Comparison of ENCODE assay signal across 19 cellular contexts in the genomic region with DNA sequence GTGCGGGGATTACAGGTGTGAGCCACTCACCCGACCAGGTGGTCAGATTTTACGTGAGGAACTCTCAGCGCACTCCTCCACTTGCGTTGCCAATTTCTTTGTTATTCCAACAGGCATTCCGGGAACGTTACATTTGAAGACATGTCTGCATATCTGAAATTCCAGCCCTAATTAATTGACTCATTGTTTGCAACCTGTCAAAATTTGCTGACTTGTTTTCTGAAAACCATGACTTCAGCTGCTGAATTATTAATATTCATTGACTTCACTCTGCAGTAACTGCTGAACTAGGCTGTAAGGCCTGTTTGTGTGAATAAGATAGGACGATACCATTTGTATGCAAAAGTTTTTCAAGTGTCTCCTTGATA. TPM values are rescaled to one million over a fixed set of nuclear protein-coding genes. Genes with fewer than 3 reads are reported as not detected.
"Had no signal": no experiment of that assay in that cellular context is flagged by ENCODE, and none has a peak within 500 bp of the region (broad histone marks: within the 10 kb centered on the region; RNA-seq: fewer than 3 reads in every experiment).

No MANE protein-coding gene starts in this region.

- H3K27ac ChIP-seq: colonic mucosa, esophagus squamous epithelium, thoracic aorta had no signal

- H3K4me3 ChIP-seq: colonic mucosa, esophagus squamous epithelium, thoracic aorta had no signal

- H3K9me3 ChIP-seq: colonic mucosa, esophagus squamous epithelium, thoracic aorta had no signal

- ATAC-seq: natural killer cell treated with Interleukin-12 subunit alpha and Interleukin-12 subunit beta and Interleukin-15 and Interleukin-18, amount 100 ng/mL, for 72 hours; sciatic nerve; T-cell had no signal

- H3K36me3 Mint-ChIP-seq: activated naive CD4-positive, alpha-beta T cell treated with anti-CD3 and anti-CD28 coated beads, Interleukin-2, amount 10 ng/mL, durations not matched to agents 7 days and 5 days; natural killer cell treated with Interleukin-12 subunit alpha and Interleukin-12 subunit beta and Interleukin-15 and Interleukin-18, amount 100 ng/mL, for 72 hours; T-cell had no signal

- H3K4me3 Mint-ChIP-seq: activated naive CD4-positive, alpha-beta T cell treated with anti-CD3 and anti-CD28 coated beads, Interleukin-2, amount 10 ng/mL, durations not matched to agents 7 days and 5 days; natural killer cell treated with Interleukin-12 subunit alpha and Interleukin-12 subunit beta and Interleukin-15 and Interleukin-18, amount 100 ng/mL, for 72 hours; T-cell had no signal

- H3K4me1 Mint-ChIP-seq: activated naive CD4-positive, alpha-beta T cell treated with anti-CD3 and anti-CD28 coated beads, Interleukin-2, amount 10 ng/mL, durations not matched to agents 7 days and 5 days had no signal

- H3K4me1 ChIP-seq: colonic mucosa had no signal

- H3K27ac Mint-ChIP-seq: activated naive CD4-positive, alpha-beta T cell treated with anti-CD3 and anti-CD28 coated beads, Interleukin-2, amount 10 ng/mL, durations not matched to agents 7 days and 5 days; activated T-helper 2 cell treated with anti-CD3 and anti-CD28 coated beads, Interferon-gamma antibody, Interleukin-2, Interleukin-4, amounts not matched to agents 10 μg/mL and 5 μg/mL and 100 μg/mL, durations not matched to agents 14 hours and 24 hours and 36 hours; natural killer cell treated with Interleukin-12 subunit alpha and Interleukin-12 subunit beta and Interleukin-15 and Interleukin-18, amount 100 ng/mL, for 72 hours; T-cell had no signal

- H3K9me3 Mint-ChIP-seq: activated naive CD4-positive, alpha-beta T cell treated with anti-CD3 and anti-CD28 coated beads, Interleukin-2, amount 10 ng/mL, durations not matched to agents 7 days and 5 days; activated T-helper 2 cell treated with anti-CD3 and anti-CD28 coated beads, Interferon-gamma antibody, Interleukin-2, Interleukin-4, amounts not matched to agents 10 μg/mL and 5 μg/mL and 100 μg/mL, durations not matched to agents 14 hours and 24 hours and 36 hours; natural killer cell treated with Interleukin-12 subunit alpha and Interleukin-12 subunit beta and Interleukin-15 and Interleukin-18, amount 100 ng/mL, for 72 hours; T-cell had no signal

- H3K36me3 ChIP-seq: colonic mucosa, esophagus squamous epithelium, thoracic aorta had no signal

- DNase-seq: activated CD4-positive, CD25-positive, alpha-beta regulatory T cell treated with anti-CD3 and anti-CD28 coated beads, Interleukin-2, amount 50 U/mL, for 72 hours; activated naive CD4-positive, alpha-beta T cell treated with anti-CD3 and anti-CD28 coated beads, Interleukin-2, amount 10 ng/mL, durations not matched to agents 7 days and 5 days; activated T-cell treated with anti-CD3 and anti-CD28 coated beads, Interleukin-2, amount 50 U/mL, for 1 hour; caudate nucleus; colonic mucosa; esophagus squamous epithelium; glutamatergic neuron; nucleus accumbens; stimulated activated CD4-positive, alpha-beta T cell treated with anti-CD3 and anti-CD28 coated beads, Interleukin-2, amount 100 ng/mL, for 24 hours; T-cell; T-helper 9 cell had no signal

- H3K27me3 ChIP-seq: esophagus squamous epithelium had no signal

RNA-seq across cellular contexts. Expression of a gene that starts 16.6 kb away (rescaled TPM):
- total RNA-seq: activated T-helper 2 cell treated with anti-CD3 and anti-CD28 coated beads, Interferon-gamma antibody, Interleukin-2, Interleukin-4, amounts not matched to agents 10 μg/mL and 5 μg/mL and 100 μg/mL, durations not matched to agents 14 hours and 24 hours and 36 hours; esophagus squamous epithelium; fibroblast of villous mesenchyme; lower leg skin; mesenteric fat pad; natural killer cell treated with Interleukin-12 subunit alpha and Interleukin-12 subunit beta and Interleukin-15 and Interleukin-18, amount 100 ng/mL, for 72 hours; sciatic nerve; thoracic aorta; urinary bladder had no signal
